Comparison of ENCODE assay signal across 34 cellular contexts in genomic region chr3:152891678-152892077, GRCh38.
"Had no signal": no experiment of that assay in that cellular context is flagged by ENCODE, and none has a peak within 500 bp of the region (broad histone marks: within the 10 kb centered on the region; RNA-seq: fewer than 3 reads in every experiment).

No MANE protein-coding gene starts in this region.

- FAIRE-seq: astrocyte, bronchial epithelial cell had no signal

- H3K27ac ChIP-seq: adrenal gland, ascending aorta, body of pancreas, brain microvascular endothelial cell, breast epithelium, cardiac muscle cell had no signal

- H3K4me3 ChIP-seq: adrenal gland, ascending aorta, body of pancreas, breast epithelium, cardiac muscle cell had no signal

- H3K9me3 ChIP-seq: adrenal gland, ascending aorta, body of pancreas, breast epithelium had no signal

- ATAC-seq: activated naive CD4-positive, alpha-beta T cell treated with anti-CD3 and anti-CD28 coated beads, Interleukin-2, amount 50 U/mL, for 72 hours; activated naive CD8-positive, alpha-beta T cell treated with anti-CD3 and anti-CD28 coated beads, Interleukin-2, amount 50 U/mL, for 24 hours; activated T-cell treated with anti-CD3 and anti-CD28 coated beads, Interleukin-2, amount 50 U/mL, for 4 hours; activated T-cell treated with anti-CD3 and anti-CD28 coated beads, Interleukin-2, amount 50 U/mL, for 72 hours; activated T-helper 17 cell treated with anti-CD3 and anti-CD28 coated beads, Interleukin-2, amount 50 U/mL, for 72 hours; body of pancreas had no signal

- H3K36me3 ChIP-seq: adrenal gland, ascending aorta, brain microvascular endothelial cell, breast epithelium, cardiac muscle cell had no signal

- H3K27me3 ChIP-seq: adrenal gland, ascending aorta, body of pancreas, brain microvascular endothelial cell, breast epithelium, cardiac muscle cell had no signal

- DNase-seq: activated effector memory CD4-positive, alpha-beta T cell treated with anti-CD3 and anti-CD28 coated beads, Interleukin-2, amount 50 U/mL, for 16 hours; activated effector memory CD4-positive, alpha-beta T cell treated with Interleukin-2 at 50 U/mL for 16 hours; activated gamma-delta T cell; activated gamma-delta T cell treated with Interleukin-2 at 50 U/mL for 16 hours; activated naive CD4-positive, alpha-beta T cell; activated naive CD4-positive, alpha-beta T cell treated with anti-CD3 and anti-CD28 coated beads for 36 hours; activated naive CD4-positive, alpha-beta T cell treated with anti-CD3 and anti-CD28 coated beads, Interleukin-2, amount 10 ng/mL, durations not matched to agents 7 days and 5 days; activated naive CD4-positive, alpha-beta T cell treated with anti-CD3 and anti-CD28 coated beads, Interleukin-2, amount 50 U/mL, for 16 hours; activated naive CD4-positive, alpha-beta T cell treated with Interleukin-2 at 50 U/mL for 16 hours; activated naive CD8-positive, alpha-beta T cell treated with anti-CD3 and anti-CD28 coated beads for 36 hours; activated naive CD8-positive, alpha-beta T cell treated with anti-CD3 and anti-CD28 coated beads, Interleukin-2, amount 10 ng/mL, durations not matched to agents 7 days and 5 days; activated naive CD8-positive, alpha-beta T cell treated with anti-CD3 and anti-CD28 coated beads, Interleukin-2, amount 50 U/mL, for 24 hours; activated T-cell treated with anti-CD3 and anti-CD28 coated beads, Interleukin-2, amount 50 U/mL, for 1 hour; activated T-cell treated with anti-CD3 and anti-CD28 coated beads, Interleukin-2, amount 50 U/mL, for 24 hours; activated T-cell treated with anti-CD3 and anti-CD28 coated beads, Interleukin-2, amount 50 U/mL, for 4 hours; activated T-cell treated with anti-CD3 and anti-CD28 coated beads, Interleukin-2, amount 50 U/mL, for 48 hours; activated T-cell treated with anti-CD3 and anti-CD28 coated beads, Interleukin-2, amount 50 U/mL, for 72 hours; adrenal gland; amniotic stem cell; amygdala; anterior cingulate cortex; aorta; body of pancreas; brain microvascular endothelial cell; caudate nucleus; central memory CD4-positive, alpha-beta T cell; cerebellar nuclear complex had no signal

- H3K4me1 ChIP-seq: adrenal gland, ascending aorta, body of pancreas, breast epithelium had no signal
